23 cellular contexts compared by ENCODE assay signal in the genomic region with DNA sequence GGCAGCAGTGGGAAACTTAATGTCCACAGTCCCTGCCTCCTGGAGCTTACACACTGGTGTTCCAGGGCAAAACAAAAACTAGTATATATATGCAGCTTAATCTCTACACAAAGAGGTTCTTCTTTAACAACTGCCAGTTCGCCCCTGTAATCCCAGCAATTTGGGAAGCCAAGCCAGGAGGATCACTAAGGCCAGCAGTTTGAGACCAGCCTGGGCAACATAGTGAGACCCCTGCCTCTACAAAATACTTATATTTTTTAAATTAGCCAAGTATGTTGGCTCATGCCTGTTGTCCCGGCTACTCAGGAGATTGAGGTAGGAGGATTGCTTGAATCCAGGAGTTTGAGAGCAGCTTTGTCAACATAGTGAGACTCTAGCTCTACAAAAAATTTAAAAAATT.
"Had no signal": no experiment of that assay in that cellular context is flagged by ENCODE, and none has a peak within 500 bp of the region (broad histone marks: within the 10 kb centered on the region; RNA-seq: fewer than 3 reads in every experiment).

No MANE protein-coding gene starts in this region.

- H3K4me2 ChIP-seq: KMS-11 had no signal

- H3K9ac ChIP-seq: KMS-11 had no signal

- ATAC-seq: T-cell had no signal

- H3K27me3 ChIP-seq: SJSA1 had no signal

- H3K9me3 ChIP-seq: SJSA1 had no signal

- H3K27ac ChIP-seq: KMS-11, SJSA1, SK-N-MC had no signal

- H3K4me3 ChIP-seq: SJSA1, SK-N-MC had no signal

- FAIRE-seq: RCC 7860 had no signal

- DNase-seq: Kasumi-1, MV-4-11, NCI-H1048, NCI-H1105, NCI-H1417, NCI-H1436 treated with DMSO at 0.1 percent for 48 hours, NCI-H1694, NCI-H187 treated with DMSO at 0.1 percent for 48 hours, NCI-H2081, NCI-H2107, NCI-H2227 treated with DMSO at 0.1 percent for 48 hours, NCI-H524, NCI-H69, NCI-H774, Right ventricle myocardium superior, RPMI8226, SIG-M5, SW 1271, T-cell had no signal

- H3K4me1 ChIP-seq: SJSA1 had no signal

- H3K36me3 ChIP-seq: SJSA1 had no signal
